Comparison of ENCODE assay signal across 1 cellular context in the genomic region with DNA sequence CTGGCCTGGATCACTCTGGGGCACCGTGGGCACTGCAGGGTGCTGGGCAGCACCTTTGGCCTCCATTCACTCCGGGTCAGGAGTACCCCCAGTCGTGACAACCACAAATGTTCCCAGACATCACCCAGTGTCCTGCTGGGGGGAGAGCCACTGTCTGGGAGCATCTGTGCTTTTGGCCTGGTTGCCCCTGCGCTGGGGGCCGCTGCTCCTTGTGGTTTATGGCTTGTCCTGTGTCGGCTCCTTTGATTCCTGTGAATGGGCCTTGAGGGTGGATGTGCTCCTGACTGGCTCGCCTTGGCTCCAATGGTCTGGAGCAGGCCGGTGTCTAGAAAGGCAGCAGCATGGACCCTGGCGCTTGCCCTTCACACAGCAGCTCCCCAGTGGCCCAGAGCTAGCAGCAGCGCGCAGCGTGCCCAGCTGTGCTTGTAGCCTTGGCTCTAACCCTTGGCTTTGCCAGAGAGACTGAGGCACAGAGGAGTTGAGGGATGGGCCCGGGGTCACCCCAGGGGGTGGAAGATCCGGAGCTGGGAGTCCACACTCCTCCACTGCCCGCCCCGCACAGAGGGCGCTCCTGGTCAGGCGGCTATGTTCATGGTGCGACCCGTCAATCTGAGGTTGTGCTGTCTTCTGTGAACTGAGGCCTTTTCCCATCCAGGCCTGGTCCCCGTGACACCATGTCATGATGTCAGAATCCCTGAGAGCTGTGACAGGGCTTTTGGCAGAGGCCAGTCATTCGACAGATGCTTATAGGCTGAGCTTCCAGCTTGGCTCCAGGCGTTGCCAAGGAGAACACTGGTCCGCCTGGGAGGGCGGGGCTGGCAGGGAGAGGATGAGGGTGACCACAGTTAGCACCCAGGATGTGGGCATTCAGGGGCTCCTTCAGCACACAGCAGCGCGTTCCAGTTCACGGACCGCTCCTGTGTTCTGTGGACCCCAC.
TF ChIP-seq lines count a peak whose summit lies in the region.

No MANE protein-coding gene starts in this region.

TF ChIP-seq in K562, 482 proteins besides CTCF, POLR2A, EP300 and RAD21:
- TF ChIP-seq POLR2AphosphoS5 (IDR thresholded peaks at IDR 0.05; ENCODE audit: control insufficient read depth, insufficient read depth, low read depth, low read length) = 0 out of 2 replicates have a peak, but pooled peaks have one; percentile 23
- TF ChIP-seq, protein P1, sequence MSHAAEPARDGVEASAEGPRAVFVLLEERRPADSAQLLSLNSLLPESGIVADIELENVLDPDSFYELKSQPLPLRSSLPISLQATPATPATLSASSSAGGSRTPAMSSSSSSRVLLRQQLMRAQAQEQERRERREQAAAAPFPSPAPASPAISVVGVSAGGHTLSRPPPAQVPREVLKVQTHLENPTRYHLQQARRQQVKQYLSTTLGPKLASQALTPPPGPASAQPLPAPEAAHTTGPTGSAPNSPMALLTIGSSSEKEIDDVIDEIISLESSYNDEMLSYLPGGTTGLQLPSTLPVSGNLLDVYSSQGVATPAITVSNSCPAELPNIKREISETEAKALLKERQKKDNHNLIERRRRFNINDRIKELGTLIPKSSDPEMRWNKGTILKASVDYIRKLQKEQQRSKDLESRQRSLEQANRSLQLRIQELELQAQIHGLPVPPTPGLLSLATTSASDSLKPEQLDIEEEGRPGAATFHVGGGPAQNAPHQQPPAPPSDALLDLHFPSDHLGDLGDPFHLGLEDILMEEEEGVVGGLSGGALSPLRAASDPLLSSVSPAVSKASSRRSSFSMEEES (CRISPR knock-in tag; IDR thresholded peaks at IDR 0.05) = no peak
- peak; percentile 18; the same call in 1 of the 2 replicates for TF ChIP-seq POLR2G (IDR thresholded peaks at IDR 0.05; ENCODE audit: low read depth, low read length)
- no peak for TF ChIP-seq ZNF445 (CRISPR knock-in tag; IDR thresholded peaks at IDR 0.05; ENCODE audit: low read depth)
- TF ChIP-seq RBFOX2 (IDR thresholded peaks at IDR 0.05; ENCODE audit: low read depth, low read length) = 0 out of 2 replicates have a peak, but pooled peaks have one; percentile 12
